ENCODE assay signal across 1 cellular context in genomic region chr1:155273134-155273982, GRCh38.
TF ChIP-seq lines count a peak whose summit lies in the region.

TSS of gene CLK2 (minus strand) at chr1:155273504. CDS start at chr1:155270977, 2,527 bp downstream.

TF ChIP-seq in K562, 482 proteins besides CTCF, POLR2A, EP300 and RAD21 (continued from another document and continues in another):
- peak; percentile 69 for TF ChIP-seq ETS1 (conservative IDR thresholded peaks at IDR 0.05; ENCODE audit: control insufficient read depth, low read depth, low read length)
- TF ChIP-seq LARP7 (IDR thresholded peaks at IDR 0.05) = no peak
- TF ChIP-seq BRF2 (IDR thresholded peaks at IDR 0.05; ENCODE audit: borderline replicate concordance, insufficient read depth, insufficient read length) = no peak
- TF ChIP-seq TBP (optimal IDR thresholded peaks at IDR 0.05; ENCODE audit: low read depth, low read length) = peak; percentile 3
- TF ChIP-seq ELK1 (CRISPR knock-in tag; IDR thresholded peaks at IDR 0.05) = no peak
- TF ChIP-seq ZNF140 (CRISPR knock-in tag; IDR thresholded peaks at IDR 0.05) = no peak
- TF ChIP-seq CSDE1 (IDR thresholded peaks at IDR 0.05) = no peak
- TF ChIP-seq MTA1 (IDR thresholded peaks at IDR 0.05; ENCODE audit: borderline replicate concordance) = no peak; the same call in 1 of the 2 replicates
- TF ChIP-seq ZNF507 (tag; conservative IDR thresholded peaks at IDR 0.05) = no peak
- no peak for TF ChIP-seq CEBPZ (IDR thresholded peaks at IDR 0.05; ENCODE audit: borderline replicate concordance, low read depth, low read length)
- TF ChIP-seq FOS (IDR thresholded peaks at IDR 0.05; ENCODE audit: extremely low read depth, insufficient read length) = no peak
- TF ChIP-seq BCL6 (CRISPR knock-in tag; IDR thresholded peaks at IDR 0.05) = no peak
- no peak for TF ChIP-seq ZNF23 (CRISPR knock-in tag; IDR thresholded peaks at IDR 0.05)
- TF ChIP-seq PYGO2 (tag; IDR thresholded peaks at IDR 0.05) = no peak
- no peak for TF ChIP-seq HCFC1 (IDR thresholded peaks at IDR 0.05; ENCODE audit: low read depth, low read length)
- peak; percentile 94 for TF ChIP-seq EGR1 (conservative IDR thresholded peaks at IDR 0.05)
- no peak; the same call in 1 of the 2 replicates for TF ChIP-seq ZNF584 (CRISPR knock-in tag; IDR thresholded peaks at IDR 0.05; ENCODE audit: low read depth)
- no peak for TF ChIP-seq TRIM28 (IDR thresholded peaks at IDR 0.05)
- no peak for TF ChIP-seq ZFPM2 (CRISPR knock-in tag; IDR thresholded peaks at IDR 0.05)
- peak; percentile 48 for TF ChIP-seq ETV1 (tag; conservative IDR thresholded peaks at IDR 0.05; ENCODE audit: low read depth)
- no peak for TF ChIP-seq MAFK (IDR thresholded peaks at IDR 0.05; ENCODE audit: low read length)
- TF ChIP-seq ZBTB9 (CRISPR knock-in tag; IDR thresholded peaks at IDR 0.05) = 0 out of 2 replicates have a peak, but pooled peaks have one; percentile 34
- no peak for TF ChIP-seq ATF2 (CRISPR knock-in tag; IDR thresholded peaks at IDR 0.05)
- TF ChIP-seq TFE3 (CRISPR knock-in tag; IDR thresholded peaks at IDR 0.05) = no peak
- peak; percentile 92 for TF ChIP-seq RBFOX2 (IDR thresholded peaks at IDR 0.05; ENCODE audit: low read depth, low read length)
- TF ChIP-seq RBBP5 (IDR thresholded peaks at IDR 0.05; ENCODE audit: borderline replicate concordance, insufficient read depth, low read length, poor library complexity, severe bottlenecking) = peak; percentile 80
- no peak for TF ChIP-seq ZNF695 (CRISPR knock-in tag; IDR thresholded peaks at IDR 0.05)
- no peak for TF ChIP-seq BCOR (IDR thresholded peaks at IDR 0.05)
- no peak for TF ChIP-seq CBX2 (IDR thresholded peaks at IDR 0.05; ENCODE audit: insufficient read depth, low read length, poor library complexity, severe bottlenecking)
- 0 out of 2 replicates have a peak, but pooled peaks have one; percentile 32 for TF ChIP-seq AFF4 (CRISPR knock-in tag; IDR thresholded peaks at IDR 0.05)
- no peak for TF ChIP-seq PBX2 (CRISPR knock-in tag; IDR thresholded peaks at IDR 0.05; ENCODE audit: low read depth)
- no peak; the same call in 1 of the 2 replicates for TF ChIP-seq PBX2 (tag; conservative IDR thresholded peaks at IDR 0.05; ENCODE audit: low read depth)
- peak; percentile 84; the same call in 1 of the 2 replicates for TF ChIP-seq NKRF (IDR thresholded peaks at IDR 0.05; ENCODE audit: borderline replicate concordance)
- no peak for TF ChIP-seq ZNF280A (IDR thresholded peaks at IDR 0.05; ENCODE audit: low read depth, partially characterized antibody)
